ENCODE assay signal across 19 cellular contexts in genomic region chr1:68140536-68140935, GRCh38.
A peak's percentile ranks its signal among the peaks of the same experiment; 100 is the strongest.
DNase-seq lines count a peak whose midpoint lies in the region; ATAC-seq and TF ChIP-seq lines count a peak whose summit lies in the region.
"Had no signal": no experiment of that assay in that cellular context is flagged by ENCODE, and none has a peak within 500 bp of the region (broad histone marks: within the 10 kb centered on the region; RNA-seq: fewer than 3 reads in every experiment).

No MANE protein-coding gene starts in this region.

- intact Hi-C loops in breast epithelium (cut with DNase I; ENCODE audit: low total_unique reads): no loop called here
- intact Hi-C loops in MCF 10A (cut with micrococcal nuclease): no loop called here
- intact Hi-C loops in esophagus muscularis mucosa (cut with DNase I): no loop called here

- H3K9me3 Mint-ChIP-seq in MCF 10A (ENCODE audit: unreplicated experiment): no peaks in the 10 kb centered on the region
- H3K9me3 Mint-ChIP-seq in nephron: no peaks in the 10 kb centered on the region
- H3K9me3 Mint-ChIP-seq in type B pancreatic cell: no peaks in the 10 kb centered on the region
- H3K9me3 Mint-ChIP-seq: activated naive CD4-positive, alpha-beta T cell treated with anti-CD3 and anti-CD28 coated beads for 36 hours had no signal

- H3K27me3 Mint-ChIP-seq in MCF 10A (ENCODE audit: insufficient read depth, unreplicated experiment): no peaks in the 10 kb centered on the region
- H3K27me3 Mint-ChIP-seq in nephron (ENCODE audit: low read depth): no peaks in the 10 kb centered on the region
- H3K27me3 Mint-ChIP-seq in type B pancreatic cell: no peaks in the 10 kb centered on the region

- no peak for TF ChIP-seq EP300 in esophagus muscularis mucosa (IDR thresholded peaks at IDR 0.05)

- POLR2A ChIA-PET in MCF 10A (lab: Yijun Ruan, JAX): interaction anchor here (0.5 kb wide), 1 partner anchor 88 kb away, joined by 4 read pairs; no protein-coding TSS in a partner anchor

- CTCF ChIA-PET in MCF 10A (lab: Yijun Ruan, JAX): no interaction called here

- H3K9me3 ChIP-seq in breast epithelium (no peaks in the 10 kb centered on the region), esophagus muscularis mucosa (no peaks in the 10 kb centered on the region)
- H3K9me3 ChIP-seq: psoas muscle, testis had no signal

- no peak for ATAC-seq in HG03354 (IDR thresholded peaks at IDR 0.05; ENCODE audit: poor library complexity, severe bottlenecking, unreplicated experiment)

- WGBS in esophagus muscularis mucosa: 32% methylated on average over 4 of the region's 4 CpGs

- H3K4me1 ChIP-seq in breast epithelium (peaks cover 0 to 10% of the 10 kb centered on the region in 2 donors), esophagus muscularis mucosa (peaks cover 17 to 50% (median 48%) of the 10 kb centered on the region in 4 donors)

- H3K27ac Mint-ChIP-seq in MCF 10A (ENCODE audit: low read depth, unreplicated experiment): no peak overlapping the region
- peak overlapping the region; percentile 78 to 91 (median 86) for H3K27ac Mint-ChIP-seq in nephron
- peak overlapping the region; percentile 89 for H3K27ac Mint-ChIP-seq in type B pancreatic cell
- H3K27ac Mint-ChIP-seq: activated naive CD4-positive, alpha-beta T cell treated with anti-CD3 and anti-CD28 coated beads for 36 hours had no signal

- peaks cover 16% of the 10 kb centered on the region for H3K36me3 Mint-ChIP-seq in MCF 10A (ENCODE audit: insufficient read depth, unreplicated experiment)
- H3K36me3 Mint-ChIP-seq in nephron (ENCODE audit: low read depth): peaks cover 48% of the 10 kb centered on the region
- H3K36me3 Mint-ChIP-seq in type B pancreatic cell: peaks cover 59% of the 10 kb centered on the region

- H3K4me1 Mint-ChIP-seq in MCF 10A (ENCODE audit: insufficient read depth, unreplicated experiment) (peaks cover 11% of the 10 kb centered on the region), nephron (peaks cover 26% of the 10 kb centered on the region), type B pancreatic cell (ENCODE audit: unreplicated experiment) (peaks cover 30% of the 10 kb centered on the region)

- DNase-seq in breast epithelium (ENCODE audit: low spot score in 2 of 2) (no peak), MCF 10A (ENCODE audit: unreplicated experiment) (no peak), esophagus muscularis mucosa (ENCODE audit: extremely low spot score) (no peak), type B pancreatic cell (ENCODE audit: extremely low spot score, unreplicated experiment) (no peak), cerebellar cortex (ENCODE audit: low spot score) (no peak)
- no peak for DNase-seq in activated effector memory CD4-positive, alpha-beta T cell treated with Interleukin-2 at 50 U/mL for 16 hours
- DNase-seq: activated naive CD4-positive, alpha-beta T cell treated with anti-CD3 and anti-CD28 coated beads for 36 hours; central memory CD4-positive, alpha-beta T cell; DMS79; kidney glomerular epithelial cell; NCI-H1417 treated with DMSO at 0.1 percent for 48 hours; psoas muscle; Right ventricle myocardium superior; testis had no signal

- H3K27ac ChIP-seq in breast epithelium (peak overlapping the region; percentile 74 to 80), esophagus muscularis mucosa (replicated peaks in 1 of 4) (peak overlapping the region; percentile 74 to 88 (median 82))
- H3K27ac ChIP-seq: 22Rv1, C4-2B, KMS-11, testis had no signal

- no peak overlapping the region for H3K4me3 Mint-ChIP-seq in MCF 10A (ENCODE audit: unreplicated experiment)
- H3K4me3 Mint-ChIP-seq in nephron: no peak overlapping the region
- no peak overlapping the region for H3K4me3 Mint-ChIP-seq in type B pancreatic cell
- H3K4me3 Mint-ChIP-seq: activated naive CD4-positive, alpha-beta T cell treated with anti-CD3 and anti-CD28 coated beads for 36 hours had no signal

- H3K36me3 ChIP-seq in breast epithelium (no peaks in the 10 kb centered on the region), esophagus muscularis mucosa (peaks cover 14 to 62% (median 43%) of the 10 kb centered on the region in 4 donors)

- H3K27me3 ChIP-seq in breast epithelium (no peaks in the 10 kb centered on the region), esophagus muscularis mucosa (no peaks in the 10 kb centered on the region)
- H3K27me3 ChIP-seq: testis had no signal

- no TSS peak for BruUV-seq in MCF 10A (replicated peaks; lab: Mats Ljungman, UMichigan)

- TF ChIP-seq POLR2A in breast epithelium (IDR thresholded peaks at IDR 0.05) (no peak), esophagus muscularis mucosa (IDR thresholded peaks at IDR 0.05; ENCODE audit: low read depth) (no peak)

- H3K4me3 ChIP-seq in breast epithelium (no peak overlapping the region), esophagus muscularis mucosa (no peak overlapping the region)
- H3K4me3 ChIP-seq: psoas muscle, testis had no signal

- TF ChIP-seq CTCF in breast epithelium (IDR thresholded peaks at IDR 0.05): no peak
- TF ChIP-seq CTCF in MCF 10A (IDR thresholded peaks at IDR 0.05; ENCODE audit: unreplicated experiment): no peak
- no peak for TF ChIP-seq CTCF in esophagus muscularis mucosa (IDR thresholded peaks at IDR 0.05)
- no peak for TF ChIP-seq CTCF in nephron (IDR thresholded peaks at IDR 0.05; ENCODE audit: unreplicated experiment in 3 of 3)
- TF ChIP-seq CTCF in type B pancreatic cell (conservative IDR thresholded peaks at IDR 0.05): no peak
